In genomic region chr10:14253079-14253478, GRCh38 we compare ENCODE assay signal across 26 cellular contexts.
"Had no signal": no experiment of that assay in that cellular context is flagged by ENCODE, and none has a peak within 500 bp of the region (broad histone marks: within the 10 kb centered on the region; RNA-seq: fewer than 3 reads in every experiment).

No MANE protein-coding gene starts in this region.

- DNase-seq: activated CD4-positive, alpha-beta memory T cell treated with anti-CD3 and anti-CD28 coated beads, Interleukin-2, amount 10 ng/mL, durations not matched to agents 7 days and 5 days; activated CD4-positive, alpha-beta T cell treated with anti-CD3 and anti-CD28 coated beads for 1 hour; activated CD4-positive, alpha-beta T cell treated with anti-CD3 and anti-CD28 coated beads, Interleukin-2, amount 10 ng/mL, durations not matched to agents 7 days and 5 days; activated CD8-positive, alpha-beta memory T cell treated with anti-CD3 and anti-CD28 coated beads, Interleukin-2, amount 50 U/mL, for 48 hours; activated gamma-delta T cell treated with Interleukin-2 at 50 U/mL for 16 hours; activated naive CD8-positive, alpha-beta T cell treated with anti-CD3 and anti-CD28 coated beads, Interleukin-2, amount 50 U/mL, for 24 hours; activated T-cell treated with anti-CD3 and anti-CD28 coated beads, Interleukin-2, amount 50 U/mL, for 24 hours; body of pancreas; cerebellar nuclear complex; cortex of kidney; effector memory CD8-positive, alpha-beta T cell; foreskin fibroblast; left colon; mammary epithelial cell; ovary; sigmoid colon; stimulated activated CD4-positive, alpha-beta T cell treated with anti-CD3 and anti-CD28 coated beads, Interleukin-1b, Interleukin-23, amount 100 ng/mL, for 48 hours; stimulated activated CD4-positive, alpha-beta T cell treated with anti-CD3 and anti-CD28 coated beads, Interleukin-4, amount 100 ng/mL, for 4 hours; stimulated activated CD8-positive, alpha-beta memory T cell treated with anti-CD3 and anti-CD28 coated beads, Interleukin-4, amount 100 ng/mL, for 48 hours; T-helper 2 cell; transverse colon had no signal

- ATAC-seq: activated naive CD8-positive, alpha-beta T cell treated with anti-CD3 and anti-CD28 coated beads, Interleukin-2, amount 50 U/mL, for 24 hours; activated T-helper 17 cell treated with anti-CD3 and anti-CD28 coated beads, Interleukin-2, amount 50 U/mL, for 72 hours; body of pancreas; effector memory CD8-positive, alpha-beta T cell; left colon; stimulated activated memory B cell treated with anti-CD40 and anti-IgM and Interleukin-4, amounts not matched to agents 10 μg/mL and 1 μg/mL and 100 μg/mL, for 72 hours; WTC11 had no signal

- FAIRE-seq: endothelial cell of umbilical vein, keratinocyte had no signal
